Comparison of ENCODE assay signal across 7 cellular contexts in the genomic region with DNA sequence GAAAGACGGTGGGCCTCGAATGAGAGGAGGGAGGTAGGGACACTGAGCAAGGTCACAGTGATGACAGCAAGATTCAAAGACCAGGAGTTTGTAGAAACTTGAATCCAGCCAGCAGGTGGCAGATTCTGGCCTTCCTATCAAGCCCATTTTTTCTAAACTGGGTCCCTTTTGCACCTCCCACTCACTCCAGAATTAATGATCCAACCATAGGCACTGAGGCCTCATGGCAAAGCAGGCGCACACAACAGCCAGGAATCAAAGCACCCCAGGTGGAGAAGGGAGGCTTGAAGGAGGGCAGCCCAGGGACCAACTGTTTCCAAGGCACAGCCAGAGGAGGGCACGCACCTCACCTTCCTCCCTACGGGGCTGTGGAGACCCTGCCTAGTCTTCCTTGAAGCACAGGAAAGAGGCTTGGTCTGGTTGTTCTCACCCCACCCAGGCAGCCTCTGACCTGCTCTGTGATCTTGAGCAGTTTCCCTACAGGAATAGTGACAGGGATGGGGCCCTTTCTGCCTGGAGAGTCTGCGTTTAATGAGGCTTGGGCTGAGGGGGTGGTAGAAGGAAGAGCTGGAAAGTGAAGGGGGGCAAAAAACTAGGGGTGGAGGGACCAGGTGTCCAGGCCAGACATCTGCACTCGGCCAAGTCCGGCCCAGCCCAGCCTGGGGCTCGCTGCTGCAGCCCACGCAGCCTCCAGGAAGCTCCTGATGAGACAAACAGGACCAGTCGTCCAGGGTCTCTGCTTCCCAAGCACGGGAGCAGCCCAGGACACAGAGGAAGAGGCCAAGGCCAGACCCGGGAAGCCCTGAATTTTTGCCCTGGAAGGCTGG.
DNase-seq lines count a peak whose midpoint lies in the region; ATAC-seq and TF ChIP-seq lines count a peak whose summit lies in the region.

No MANE protein-coding gene starts in this region.

- H3K79me2 ChIP-seq in DOHH2 (ENCODE audit: control insufficient read depth, low read length), result no peaks in the 10 kb centered on the region

- no peaks in the 10 kb centered on the region for H4K20me1 ChIP-seq in DOHH2 (ENCODE audit: control insufficient read depth, insufficient read depth, low read depth, low read length)

- ATAC-seq in HG02938 (IDR thresholded peaks at IDR 0.05; ENCODE audit: unreplicated experiment), result no peak

- peak; percentile 57 for TF ChIP-seq CTCF in DOHH2 (IDR thresholded peaks at IDR 0.05; ENCODE audit: low read depth, low read length, poor library complexity, severe bottlenecking)
- peak; percentile 67 for TF ChIP-seq CTCF in neural crest cell (conservative IDR thresholded peaks at IDR 0.05)

- no peak overlapping the region for H3K4me3 ChIP-seq in DOHH2 (ENCODE audit: low read length)

- H3K27me3 Mint-ChIP-seq in neural crest cell (ENCODE audit: low read depth), result no peaks in the 10 kb centered on the region

- no peaks in the 10 kb centered on the region for H3K9me2 ChIP-seq in DOHH2 (replicated peaks; ENCODE audit: control insufficient read depth, low read length)

- H3K36me3 Mint-ChIP-seq in neural crest cell (ENCODE audit: low read depth), result no peaks in the 10 kb centered on the region

- no peak overlapping the region for H3K27ac Mint-ChIP-seq in neural crest cell (ENCODE audit: unreplicated experiment)

- no peak overlapping the region for H3K27ac ChIP-seq in DOHH2 (ENCODE audit: low read depth, low read length)

- no peak overlapping the region for H3K4me3 Mint-ChIP-seq in neural crest cell

- H3K27me3 ChIP-seq in DOHH2 (ENCODE audit: control insufficient read depth, low read length), result peaks cover 42% of the 10 kb centered on the region

- H3K9me3 Mint-ChIP-seq in neural crest cell, result no peaks in the 10 kb centered on the region

- no peaks in the 10 kb centered on the region for H3K36me3 ChIP-seq in DOHH2 (ENCODE audit: control insufficient read depth, low read length)

- no peaks in the 10 kb centered on the region for H3K4me1 ChIP-seq in DOHH2 (ENCODE audit: control insufficient read depth, low read length)

- no peaks in the 10 kb centered on the region for H3F3A ChIP-seq in DOHH2 (ENCODE audit: control insufficient read depth, insufficient read depth)

- peak; percentile 56 for DNase-seq in HT-29 (ENCODE audit: low spot score)
- DNase-seq in UCSD-AML1 (lab: John Stamatoyannopoulos, UW; ENCODE audit: unreplicated experiment), result peak; percentile 35
- peak; percentile 43 for DNase-seq in fibroblast of the conjunctiva (ENCODE audit: low read depth)
- DNase-seq in neural crest cell (ENCODE audit: low read depth, low spot score), result no peak
- no peak for DNase-seq in SHP77 treated with DMSO at 0.1 percent for 48 hours (lab: John Stamatoyannopoulos, UW)

- H3K4me2 ChIP-seq in DOHH2 (ENCODE audit: low read length), result no peak overlapping the region

- H3K9me3 ChIP-seq in DOHH2 (ENCODE audit: control insufficient read depth, insufficient read depth, low read length), result no peaks in the 10 kb centered on the region

- H3K4me1 Mint-ChIP-seq in neural crest cell, result peaks cover 7% of the 10 kb centered on the region

Comparison
In these comparisons a context has a peak if more than half of its experiments do, and no peak if none do; other contexts are left out.
1. DNase-seq: peak in HT-29 (single experiment), UCSD-AML1 (single experiment) and fibroblast of the conjunctiva (single experiment); none in neural crest cell (single experiment) and SHP77 treated with DMSO at 0.1 percent for 48 hours (single experiment).